Comparison of ENCODE assay signal across 9 cellular contexts in the genomic region with DNA sequence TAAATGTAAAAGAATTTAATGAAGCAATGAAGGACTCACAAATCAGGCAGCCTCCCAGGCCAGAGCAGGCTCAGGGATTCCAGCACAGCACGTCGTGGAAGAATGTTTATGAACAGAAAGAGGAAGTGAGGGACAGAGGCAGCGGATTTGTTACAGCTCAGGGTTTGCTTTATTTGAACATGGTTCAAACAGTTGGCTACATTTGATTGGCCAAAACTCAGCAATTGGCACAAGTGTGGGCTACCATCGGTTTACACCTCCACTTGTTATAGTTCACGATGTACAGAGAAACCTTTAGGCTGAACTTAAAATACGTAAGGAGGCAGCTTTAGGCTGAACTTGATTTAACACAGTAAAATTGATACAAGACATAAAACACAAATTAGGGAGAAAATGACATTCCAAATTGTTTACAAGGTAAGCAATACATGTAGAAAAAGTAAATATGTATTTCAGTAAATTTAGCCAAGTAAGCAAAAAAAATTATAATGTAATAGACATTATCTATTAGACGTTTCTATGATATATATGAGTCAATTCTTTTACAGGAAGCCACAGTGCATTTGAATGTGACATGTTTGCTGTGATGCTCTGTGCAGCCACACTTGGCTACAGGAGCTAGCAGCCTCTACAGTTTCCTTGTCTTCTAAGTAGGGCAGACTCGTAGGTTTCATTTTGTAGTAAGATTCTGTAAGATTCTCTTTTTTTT.
DNase-seq lines count a peak whose midpoint lies in the region; ATAC-seq, FAIRE-seq and TF ChIP-seq lines count a peak whose summit lies in the region.
"Had no signal": no experiment of that assay in that cellular context is flagged by ENCODE, and none has a peak within 500 bp of the region (broad histone marks: within the 10 kb centered on the region; RNA-seq: fewer than 3 reads in every experiment).

No MANE protein-coding gene starts in this region.

- dilution Hi-C loops in keratinocyte (cut with MboI; ENCODE audit: extremely low pct_ligation_motif_present, low sequenced_read_pairs) = no loop called here

- no peaks in the 10 kb centered on the region for H3K27me3 ChIP-seq in keratinocyte (ENCODE audit: control insufficient read depth, extremely low read depth, insufficient read depth, low read length)
- H3K27me3 ChIP-seq in thyroid gland = no peaks in the 10 kb centered on the region
- H3K27me3 ChIP-seq in WERI-Rb-1 (ENCODE audit: insufficient read depth, low read depth, severe bottlenecking) = no peaks in the 10 kb centered on the region

- no peak for TF ChIP-seq POLR2A in thyroid gland (IDR thresholded peaks at IDR 0.05)

- WGBS in thyroid gland, 2 donors = 68 to 73% methylated on average over 8 of the region's 8 CpGs

- intact Hi-C loops in thyroid gland (cut with DNase I) = no loop called here

- H4K20me1 ChIP-seq in keratinocyte (ENCODE audit: control insufficient read depth, extremely low read depth, insufficient read depth, low read length) = no peaks in the 10 kb centered on the region

- FAIRE-seq in keratinocyte (lab: Jason Lieb, UNC) = no peak

- DNase-seq in NCI-H146 treated with DMSO at 0.1 percent for 48 hours (lab: John Stamatoyannopoulos, UW; ENCODE audit: unreplicated experiment) (peak; percentile 16), NCI-H146 (lab: John Stamatoyannopoulos, UW) (no peak), OCI-M1 (lab: John Stamatoyannopoulos, UW) (peak; percentile 91), keratinocyte (ENCODE audit: low read depth, low spot score) (no peak), thyroid gland (no peak), NCI-H2029 (lab: John Stamatoyannopoulos, UW) (no peak), WERI-Rb-1 (no peak)

- H2AFZ ChIP-seq in keratinocyte (ENCODE audit: control insufficient read depth, low read length) = peak overlapping the region; percentile 26

- H3K79me2 ChIP-seq in keratinocyte (ENCODE audit: control insufficient read depth, insufficient read depth, low read length) = no peaks in the 10 kb centered on the region

- no peaks in the 10 kb centered on the region for H3K9me1 ChIP-seq in keratinocyte (ENCODE audit: control insufficient read depth, extremely low read depth, insufficient read depth, low read length)

- H3K4me3 ChIP-seq in keratinocyte (ENCODE audit: control insufficient read depth in 2 of 3, extremely low read depth in 1 of 3, insufficient read depth in 2 of 3, low read depth in 1 of 3, low read length in 3 of 3) (no peak overlapping the region), thyroid gland (replicated peaks in 1 of 3) (no peak overlapping the region), WERI-Rb-1 (ENCODE audit: low read depth, low read length) (no peak overlapping the region)

- peak; percentile 78 for ATAC-seq in HG02759 (IDR thresholded peaks at IDR 0.05; ENCODE audit: unreplicated experiment)

- no peaks in the 10 kb centered on the region for H3K9me3 ChIP-seq in keratinocyte (ENCODE audit: control insufficient read depth, low read depth, low read length)
- H3K9me3 ChIP-seq in thyroid gland = no peaks in the 10 kb centered on the region
- H3K9me3 ChIP-seq in WERI-Rb-1 (ENCODE audit: severe bottlenecking) = peaks cover 7% of the 10 kb centered on the region

- H3K4me2 ChIP-seq in keratinocyte (ENCODE audit: control insufficient read depth, extremely low read depth, insufficient read depth, low read depth, low read length) = no peak overlapping the region

- no peak overlapping the region for H3K27ac ChIP-seq in keratinocyte (ENCODE audit: control insufficient read depth, insufficient read depth, low read length)
- H3K27ac ChIP-seq in thyroid gland = peak overlapping the region in 1 of 3 donors; percentile 12
- no peak overlapping the region for H3K27ac ChIP-seq in WERI-Rb-1
- H3K27ac ChIP-seq: 22Rv1 had no signal

- H3K4me1 ChIP-seq in keratinocyte (ENCODE audit: control insufficient read depth, extremely low read depth, insufficient read depth, low read length) (peaks cover 28% of the 10 kb centered on the region), thyroid gland (peaks cover 21 to 24% of the 10 kb centered on the region in 2 donors)

- no peaks in the 10 kb centered on the region for H3K36me3 ChIP-seq in keratinocyte (ENCODE audit: control insufficient read depth in 2 of 2, extremely low read depth in 1 of 2, insufficient read depth in 2 of 2, low read length in 2 of 2)
- no peaks in the 10 kb centered on the region for H3K36me3 ChIP-seq in thyroid gland
- no peaks in the 10 kb centered on the region for H3K36me3 ChIP-seq in WERI-Rb-1

- no peak overlapping the region for H3K9ac ChIP-seq in keratinocyte (ENCODE audit: control insufficient read depth, extremely low read depth, insufficient read depth, low read length)

- TF ChIP-seq CTCF in keratinocyte (optimal IDR thresholded peaks at IDR 0.05 in 1 of 3, IDR thresholded peaks at IDR 0.05 in 1 of 3, conservative IDR thresholded peaks at IDR 0.05 in 1 of 3; ENCODE audit: extremely low read depth in 1 of 3, insufficient read depth in 2 of 3, low read length in 3 of 3) = no peak
- no peak for TF ChIP-seq CTCF in thyroid gland (IDR thresholded peaks at IDR 0.05)
- no peak for TF ChIP-seq CTCF in WERI-Rb-1 (IDR thresholded peaks at IDR 0.05; ENCODE audit: low read depth, low read length)

Comparison
In these comparisons a context has a peak if more than half of its experiments do, and no peak if none do; other contexts are left out.
1. DNase-seq: peak in NCI-H146 treated with DMSO at 0.1 percent for 48 hours (single experiment) and OCI-M1 (single experiment); none in NCI-H146 (single experiment), keratinocyte (single experiment), thyroid gland (0 of 2), NCI-H2029 (single experiment) and WERI-Rb-1 (single experiment).